ENCODE assay signal across 9 cellular contexts in the genomic region with DNA sequence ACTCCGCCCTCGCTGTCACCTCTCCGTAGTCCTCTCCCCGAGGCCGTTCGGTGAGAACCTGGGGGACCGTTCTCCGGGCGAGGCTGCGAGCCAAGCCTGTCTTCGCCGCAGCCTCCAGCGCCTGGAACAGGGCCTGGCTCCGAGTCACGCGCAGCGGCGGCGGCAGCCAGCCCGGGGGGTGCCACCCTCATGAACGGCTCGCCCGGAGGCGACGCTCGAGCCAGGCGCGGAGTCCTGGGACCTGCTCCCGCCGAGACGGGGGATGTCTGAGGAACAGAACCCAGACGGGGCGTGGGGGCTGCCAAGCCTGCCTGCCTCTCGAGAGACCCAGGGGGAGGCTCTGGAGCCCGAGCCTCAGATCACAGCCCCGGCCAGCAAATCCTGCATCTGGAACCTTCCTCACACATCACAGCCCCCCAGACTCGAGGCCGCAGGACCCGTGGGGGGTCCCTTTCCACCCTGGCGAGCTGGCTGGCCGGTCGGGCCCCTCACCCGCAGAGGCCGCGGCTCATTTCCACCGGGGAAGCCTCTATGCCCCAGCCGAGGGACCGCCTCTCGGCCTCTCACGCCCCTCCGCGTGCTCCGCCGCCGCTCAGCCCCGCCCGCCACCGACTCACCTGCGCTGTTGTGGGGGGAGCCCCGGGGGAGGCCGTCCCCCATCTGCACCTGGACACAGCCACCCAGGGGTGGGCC. TPM values are rescaled to one million over a fixed set of nuclear protein-coding genes. Genes with fewer than 3 reads are reported as not detected.
DNase-seq lines count a peak whose midpoint lies in the region; ATAC-seq and TF ChIP-seq lines count a peak whose summit lies in the region.
"Had no signal": no experiment of that assay in that cellular context is flagged by ENCODE, and none has a peak within 500 bp of the region (broad histone marks: within the 10 kb centered on the region; RNA-seq: fewer than 3 reads in every experiment).

No MANE protein-coding gene starts in this region.

- no peak overlapping the region for H3K9ac ChIP-seq in MM.1S (ENCODE audit: low read length)

- H3K9me2 ChIP-seq in MM.1S (replicated peaks; ENCODE audit: insufficient read depth, low read length): no peaks in the 10 kb centered on the region

- H3K36me3 ChIP-seq in ACC112 (ENCODE audit: insufficient read depth, low read length) (no peaks in the 10 kb centered on the region), MM.1S (replicated peaks; ENCODE audit: insufficient read depth, low read length) (no peaks in the 10 kb centered on the region), lung (ENCODE audit: control insufficient read depth in 2 of 2, insufficient read depth in 2 of 2, low read length in 2 of 2) (peaks cover 0 to 11% of the 10 kb centered on the region in 2 donors), thymus (ENCODE audit: control insufficient read depth, insufficient read depth) (peaks cover 17% of the 10 kb centered on the region), transverse colon (no peaks in the 10 kb centered on the region)

- DNase-seq in MM.1S (no peak), caudate nucleus (lab: John Stamatoyannopoulos, UW) (peak in 40 of 61 donors; percentile 12 to 65 (median 34)), lung (ENCODE audit: low spot score) (no peak), NCI-H2107 (lab: John Stamatoyannopoulos, UW) (no peak), transverse colon (no peak)

- no peak for TF ChIP-seq POLR2A in transverse colon (IDR thresholded peaks at IDR 0.05)

- H3K9me3 ChIP-seq in MM.1S (replicated peaks; ENCODE audit: insufficient read depth, low read length) (no peaks in the 10 kb centered on the region), lung (ENCODE audit: control insufficient read depth in 2 of 2, insufficient read depth in 1 of 2, low read length in 1 of 2) (no peaks in the 10 kb centered on the region), thymus (ENCODE audit: control insufficient read depth) (no peaks in the 10 kb centered on the region), transverse colon (no peaks in the 10 kb centered on the region)

- WGBS in lung, 2 donors: 0 to 2% methylated on average over 52 to 61 of the region's 61 CpGs
- 2% methylated on average over 61 of the region's 61 CpGs for WGBS in thymus
- WGBS in transverse colon (ENCODE audit: low coverage in 1 of 2), 2 donors: 1% methylated on average over 36 of the region's 61 CpGs; no CpG with 5 or more reads in 1 of the 2 donors

- H3K27ac ChIP-seq in ACC112 (ENCODE audit: low read depth, low read length): no peak overlapping the region
- H3K27ac ChIP-seq in MM.1S (ENCODE audit: low read length): no peak overlapping the region
- H3K27ac ChIP-seq in caudate nucleus (ENCODE audit: low read depth, low read length): no peak overlapping the region
- H3K27ac ChIP-seq in lung (ENCODE audit: low read depth in 1 of 2, low read length in 1 of 2): no peak overlapping the region
- H3K27ac ChIP-seq in thymus (ENCODE audit: low read depth): no peak overlapping the region
- no peak overlapping the region for H3K27ac ChIP-seq in transverse colon

- H3K79me2 ChIP-seq in ACC112 (ENCODE audit: control insufficient read depth, insufficient read depth, low read length, unreplicated experiment): no peaks in the 10 kb centered on the region
- H3K79me2 ChIP-seq in MM.1S (ENCODE audit: low read length): no peaks in the 10 kb centered on the region

- no peaks in the 10 kb centered on the region for H4K20me1 ChIP-seq in MM.1S (ENCODE audit: insufficient read depth, low read length)

- TF ChIP-seq EP300 in transverse colon (IDR thresholded peaks at IDR 0.05; ENCODE audit: low read depth): no peak

- H3K4me1 ChIP-seq in ACC112 (ENCODE audit: control insufficient read depth, insufficient read depth, low read length, unreplicated experiment) (no peaks in the 10 kb centered on the region), MM.1S (ENCODE audit: low read length) (peaks cover 21% of the 10 kb centered on the region), lung (ENCODE audit: control insufficient read depth in 2 of 2, insufficient read depth in 2 of 2, low read length in 2 of 2) (peaks cover 0 to 19% of the 10 kb centered on the region in 2 donors), thymus (ENCODE audit: control insufficient read depth, insufficient read depth, low read length) (no peaks in the 10 kb centered on the region), transverse colon (peaks cover 11 to 37% (median 37%) of the 10 kb centered on the region in 4 donors)

- H3K4me3 ChIP-seq in ACC112 (ENCODE audit: low read depth, low read length): peak overlapping the region; percentile 61
- no peak overlapping the region for H3K4me3 ChIP-seq in MM.1S (ENCODE audit: low read length)
- H3K4me3 ChIP-seq in lung: no peak overlapping the region
- peak overlapping the region; percentile 23 for H3K4me3 ChIP-seq in thymus (ENCODE audit: low read length)
- H3K4me3 ChIP-seq in transverse colon: peak overlapping the region in 2 of 4 donors; percentile 32 to 41

- in situ Hi-C loops in transverse colon (cut with MboI; ENCODE audit: low pct_ligation_motif_present in 1 of 4, low pct_unique_long_range_greater_than_20kb in 1 of 4, low sequenced_read_pairs in 3 of 4): no loop called here

- H3K27me3 ChIP-seq in ACC112 (ENCODE audit: insufficient read depth, low read length) (peaks cover 43% of the 10 kb centered on the region), MM.1S (replicated peaks; ENCODE audit: insufficient read depth, low read length) (peaks cover 43% of the 10 kb centered on the region), lung (ENCODE audit: control insufficient read depth, insufficient read depth) (peaks cover 4% of the 10 kb centered on the region), thymus (ENCODE audit: control insufficient read depth, insufficient read depth) (peaks cover 68% of the 10 kb centered on the region), transverse colon (peaks cover 69% of the 10 kb centered on the region)

- peak; percentile 13 for ATAC-seq in lung (ENCODE audit: insufficient read depth, low FRiP score)
- no peak for ATAC-seq in GM18517 (IDR thresholded peaks at IDR 0.05; ENCODE audit: unreplicated experiment)

- peak overlapping the region; percentile 45 for H3K4me2 ChIP-seq in MM.1S (ENCODE audit: low read depth, low read length)

- H2AFZ ChIP-seq in ACC112 (ENCODE audit: low read length, unreplicated experiment) (no peak overlapping the region), MM.1S (ENCODE audit: low read length) (no peak overlapping the region)

- TF ChIP-seq CTCF in MM.1S (IDR thresholded peaks at IDR 0.05; ENCODE audit: low read length) (no peak), lung (IDR thresholded peaks at IDR 0.05; ENCODE audit: control extremely low read depth, extremely low read depth) (no peak), transverse colon (IDR thresholded peaks at IDR 0.05) (no peak)

- intact Hi-C loops in transverse colon (cut with DNase I; ENCODE audit: low total_unique reads): no loop called here

- H3F3A ChIP-seq in MM.1S (ENCODE audit: insufficient read depth, low read length): peaks cover 15% of the 10 kb centered on the region

RNA-seq across cellular contexts. Expression of gene SHISA8, which starts 4.1 kb away (rescaled TPM):
- total RNA-seq in lung (under 1 TPM in 1 of 2 donors, not detected in 1; 0.34 TPM), transverse colon (under 1 TPM in 1 of 4 donors, not detected in 3; 0.32 TPM)
- polyA plus RNA-seq in lung (under 1 TPM in 1 of 2 donors, not detected in 1; 0.02 TPM), thymus (2.9 TPM)
- total RNA-seq: renal cortical epithelial cell had no signal

RNA-seq across cellular contexts. Expression of gene TNFRSF13C, which starts 15.9 kb away (rescaled TPM):
- total RNA-seq in lung: 1 to 10 TPM in 1 of 2 donors, under 1 TPM in 1; 0.31 to 1.7 TPM
- under 1 TPM; 0.18 to 0.74 TPM for polyA plus RNA-seq in lung
- polyA plus RNA-seq in thymus: 6.1 TPM
- total RNA-seq in transverse colon: 10 to 100 TPM in 1 of 4 donors, 1 to 10 TPM in 1, under 1 TPM in 2; 0.20 to 15.3 (median 4.3) TPM

RNA-seq across cellular contexts. Expression of gene CENPM, which starts 36.2 kb away (rescaled TPM):
- total RNA-seq in lung: 10 to 100 TPM in 1 of 2 donors, 1 to 10 TPM in 1; 9.9 to 11.8 TPM
- 10 to 100 TPM; 17.1 to 20.5 TPM for polyA plus RNA-seq in lung
- 13.1 TPM for polyA plus RNA-seq in thymus
- total RNA-seq in transverse colon: 10 to 100 TPM in 2 of 4 donors, 1 to 10 TPM in 1, not detected in 1; 6.0 to 22.9 (median 11.0) TPM

RNA-seq across cellular contexts. Expression of gene SEPTIN3, which starts 58.5 kb away (rescaled TPM):
- under 1 TPM; 0.51 to 0.61 TPM for total RNA-seq in lung
- 1 to 10 TPM in 1 of 2 donors, under 1 TPM in 1; 0.31 to 1.3 TPM for polyA plus RNA-seq in lung
- 1.2 TPM for polyA plus RNA-seq in thymus
- under 1 TPM in 2 of 4 donors, not detected in 2; 0.48 to 0.68 TPM for total RNA-seq in transverse colon

Comparison
In these comparisons a context has a peak if more than half of its experiments do, and no peak if none do; other contexts are left out.
1. H3K4me3 ChIP-seq: peak in ACC112 (single experiment) and thymus (single experiment); none in MM.1S (single experiment) and lung (single experiment).
2. DNase-seq: peak in caudate nucleus (40 of 61); none in MM.1S (single experiment), lung (single experiment), NCI-H2107 (single experiment) and transverse colon (single experiment).